In genomic region chr5:159133041-159133741, GRCh38 we compare ENCODE assay signal across 1 cellular context.
TF ChIP-seq lines count a peak whose summit lies in the region.

No MANE protein-coding gene starts in this region.

TF ChIP-seq in HEK293, 187 proteins besides CTCF, POLR2A, EP300 and RAD21 (continued from another document):
- TF ChIP-seq, protein P1, sequence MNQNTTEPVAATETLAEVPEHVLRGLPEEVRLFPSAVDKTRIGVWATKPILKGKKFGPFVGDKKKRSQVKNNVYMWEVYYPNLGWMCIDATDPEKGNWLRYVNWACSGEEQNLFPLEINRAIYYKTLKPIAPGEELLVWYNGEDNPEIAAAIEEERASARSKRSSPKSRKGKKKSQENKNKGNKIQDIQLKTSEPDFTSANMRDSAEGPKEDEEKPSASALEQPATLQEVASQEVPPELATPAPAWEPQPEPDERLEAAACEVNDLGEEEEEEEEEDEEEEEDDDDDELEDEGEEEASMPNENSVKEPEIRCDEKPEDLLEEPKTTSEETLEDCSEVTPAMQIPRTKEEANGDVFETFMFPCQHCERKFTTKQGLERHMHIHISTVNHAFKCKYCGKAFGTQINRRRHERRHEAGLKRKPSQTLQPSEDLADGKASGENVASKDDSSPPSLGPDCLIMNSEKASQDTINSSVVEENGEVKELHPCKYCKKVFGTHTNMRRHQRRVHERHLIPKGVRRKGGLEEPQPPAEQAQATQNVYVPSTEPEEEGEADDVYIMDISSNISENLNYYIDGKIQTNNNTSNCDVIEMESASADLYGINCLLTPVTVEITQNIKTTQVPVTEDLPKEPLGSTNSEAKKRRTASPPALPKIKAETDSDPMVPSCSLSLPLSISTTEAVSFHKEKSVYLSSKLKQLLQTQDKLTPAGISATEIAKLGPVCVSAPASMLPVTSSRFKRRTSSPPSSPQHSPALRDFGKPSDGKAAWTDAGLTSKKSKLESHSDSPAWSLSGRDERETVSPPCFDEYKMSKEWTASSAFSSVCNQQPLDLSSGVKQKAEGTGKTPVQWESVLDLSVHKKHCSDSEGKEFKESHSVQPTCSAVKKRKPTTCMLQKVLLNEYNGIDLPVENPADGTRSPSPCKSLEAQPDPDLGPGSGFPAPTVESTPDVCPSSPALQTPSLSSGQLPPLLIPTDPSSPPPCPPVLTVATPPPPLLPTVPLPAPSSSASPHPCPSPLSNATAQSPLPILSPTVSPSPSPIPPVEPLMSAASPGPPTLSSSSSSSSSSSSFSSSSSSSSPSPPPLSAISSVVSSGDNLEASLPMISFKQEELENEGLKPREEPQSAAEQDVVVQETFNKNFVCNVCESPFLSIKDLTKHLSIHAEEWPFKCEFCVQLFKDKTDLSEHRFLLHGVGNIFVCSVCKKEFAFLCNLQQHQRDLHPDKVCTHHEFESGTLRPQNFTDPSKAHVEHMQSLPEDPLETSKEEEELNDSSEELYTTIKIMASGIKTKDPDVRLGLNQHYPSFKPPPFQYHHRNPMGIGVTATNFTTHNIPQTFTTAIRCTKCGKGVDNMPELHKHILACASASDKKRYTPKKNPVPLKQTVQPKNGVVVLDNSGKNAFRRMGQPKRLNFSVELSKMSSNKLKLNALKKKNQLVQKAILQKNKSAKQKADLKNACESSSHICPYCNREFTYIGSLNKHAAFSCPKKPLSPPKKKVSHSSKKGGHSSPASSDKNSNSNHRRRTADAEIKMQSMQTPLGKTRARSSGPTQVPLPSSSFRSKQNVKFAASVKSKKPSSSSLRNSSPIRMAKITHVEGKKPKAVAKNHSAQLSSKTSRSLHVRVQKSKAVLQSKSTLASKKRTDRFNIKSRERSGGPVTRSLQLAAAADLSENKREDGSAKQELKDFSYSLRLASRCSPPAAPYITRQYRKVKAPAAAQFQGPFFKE (tag by site-specific recombination; IDR thresholded peaks at IDR 0.05; ENCODE audit: borderline replicate concordance), result no peak
- TF ChIP-seq ZNF146 (tag by site-specific recombination; IDR thresholded peaks at IDR 0.05), result no peak
- TF ChIP-seq ZNF785 (tag by site-specific recombination; IDR thresholded peaks at IDR 0.05), result no peak
- TF ChIP-seq ZNF501 (tag by site-specific recombination; IDR thresholded peaks at IDR 0.05), result no peak
- TF ChIP-seq MEIS1 (CRISPR knock-in tag; IDR thresholded peaks at IDR 0.05; ENCODE audit: borderline replicate concordance), result no peak
- no peak for TF ChIP-seq ZNF391 (tag by site-specific recombination; IDR thresholded peaks at IDR 0.05; ENCODE audit: borderline replicate concordance, low read depth)
- TF ChIP-seq ZSCAN23 (tag by site-specific recombination; IDR thresholded peaks at IDR 0.05), result no peak
- TF ChIP-seq ZNF335 (tag by site-specific recombination; conservative IDR thresholded peaks at IDR 0.05), result peak; percentile 39; the same call in 1 of the 2 replicates
- TF ChIP-seq ZNF132 (tag by site-specific recombination; IDR thresholded peaks at IDR 0.05; ENCODE audit: borderline replicate concordance), result no peak
- TF ChIP-seq ZNF239 (tag by site-specific recombination; IDR thresholded peaks at IDR 0.05), result no peak
- no peak for TF ChIP-seq GFI1B (tag by site-specific recombination; IDR thresholded peaks at IDR 0.05)
- no peak for TF ChIP-seq BCL11A (tag by site-specific recombination; IDR thresholded peaks at IDR 0.05; ENCODE audit: low read depth)
- TF ChIP-seq ZBTB7A (tag by site-specific recombination; IDR thresholded peaks at IDR 0.05; ENCODE audit: low read depth), result no peak
- TF ChIP-seq ZNF423 (tag by site-specific recombination; IDR thresholded peaks at IDR 0.05), result no peak
- no peak for TF ChIP-seq ZNF777 (tag by site-specific recombination; IDR thresholded peaks at IDR 0.05; ENCODE audit: borderline replicate concordance)
- TF ChIP-seq, protein P2, sequence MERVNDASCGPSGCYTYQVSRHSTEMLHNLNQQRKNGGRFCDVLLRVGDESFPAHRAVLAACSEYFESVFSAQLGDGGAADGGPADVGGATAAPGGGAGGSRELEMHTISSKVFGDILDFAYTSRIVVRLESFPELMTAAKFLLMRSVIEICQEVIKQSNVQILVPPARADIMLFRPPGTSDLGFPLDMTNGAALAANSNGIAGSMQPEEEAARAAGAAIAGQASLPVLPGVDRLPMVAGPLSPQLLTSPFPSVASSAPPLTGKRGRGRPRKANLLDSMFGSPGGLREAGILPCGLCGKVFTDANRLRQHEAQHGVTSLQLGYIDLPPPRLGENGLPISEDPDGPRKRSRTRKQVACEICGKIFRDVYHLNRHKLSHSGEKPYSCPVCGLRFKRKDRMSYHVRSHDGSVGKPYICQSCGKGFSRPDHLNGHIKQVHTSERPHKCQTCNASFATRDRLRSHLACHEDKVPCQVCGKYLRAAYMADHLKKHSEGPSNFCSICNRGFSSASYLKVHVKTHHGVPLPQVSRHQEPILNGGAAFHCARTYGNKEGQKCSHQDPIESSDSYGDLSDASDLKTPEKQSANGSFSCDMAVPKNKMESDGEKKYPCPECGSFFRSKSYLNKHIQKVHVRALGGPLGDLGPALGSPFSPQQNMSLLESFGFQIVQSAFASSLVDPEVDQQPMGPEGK (tag by site-specific recombination; IDR thresholded peaks at IDR 0.05), result no peak
- no peak for TF ChIP-seq ZXDB (tag by site-specific recombination; IDR thresholded peaks at IDR 0.05)
- no peak for TF ChIP-seq ZNF596 (tag by site-specific recombination; IDR thresholded peaks at IDR 0.05)
- TF ChIP-seq, protein P3, sequence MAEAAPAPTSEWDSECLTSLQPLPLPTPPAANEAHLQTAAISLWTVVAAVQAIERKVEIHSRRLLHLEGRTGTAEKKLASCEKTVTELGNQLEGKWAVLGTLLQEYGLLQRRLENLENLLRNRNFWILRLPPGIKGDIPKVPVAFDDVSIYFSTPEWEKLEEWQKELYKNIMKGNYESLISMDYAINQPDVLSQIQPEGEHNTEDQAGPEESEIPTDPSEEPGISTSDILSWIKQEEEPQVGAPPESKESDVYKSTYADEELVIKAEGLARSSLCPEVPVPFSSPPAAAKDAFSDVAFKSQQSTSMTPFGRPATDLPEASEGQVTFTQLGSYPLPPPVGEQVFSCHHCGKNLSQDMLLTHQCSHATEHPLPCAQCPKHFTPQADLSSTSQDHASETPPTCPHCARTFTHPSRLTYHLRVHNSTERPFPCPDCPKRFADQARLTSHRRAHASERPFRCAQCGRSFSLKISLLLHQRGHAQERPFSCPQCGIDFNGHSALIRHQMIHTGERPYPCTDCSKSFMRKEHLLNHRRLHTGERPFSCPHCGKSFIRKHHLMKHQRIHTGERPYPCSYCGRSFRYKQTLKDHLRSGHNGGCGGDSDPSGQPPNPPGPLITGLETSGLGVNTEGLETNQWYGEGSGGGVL (tag by site-specific recombination; IDR thresholded peaks at IDR 0.05), result no peak
- TF ChIP-seq ZNF266 (tag by site-specific recombination; IDR thresholded peaks at IDR 0.05; ENCODE audit: low read depth), result no peak
- TF ChIP-seq ZNF518A (tag by site-specific recombination; conservative IDR thresholded peaks at IDR 0.05; ENCODE audit: low read depth), result peak; percentile 27; the same call in 1 of the 2 replicates
- no peak for TF ChIP-seq TCF7L2 (IDR thresholded peaks at IDR 0.05; ENCODE audit: borderline replicate concordance, low read depth, low read length)
- peak; percentile 64 for TF ChIP-seq ZNF561 (tag by site-specific recombination; IDR thresholded peaks at IDR 0.05; ENCODE audit: borderline replicate concordance)
- TF ChIP-seq, protein P4, sequence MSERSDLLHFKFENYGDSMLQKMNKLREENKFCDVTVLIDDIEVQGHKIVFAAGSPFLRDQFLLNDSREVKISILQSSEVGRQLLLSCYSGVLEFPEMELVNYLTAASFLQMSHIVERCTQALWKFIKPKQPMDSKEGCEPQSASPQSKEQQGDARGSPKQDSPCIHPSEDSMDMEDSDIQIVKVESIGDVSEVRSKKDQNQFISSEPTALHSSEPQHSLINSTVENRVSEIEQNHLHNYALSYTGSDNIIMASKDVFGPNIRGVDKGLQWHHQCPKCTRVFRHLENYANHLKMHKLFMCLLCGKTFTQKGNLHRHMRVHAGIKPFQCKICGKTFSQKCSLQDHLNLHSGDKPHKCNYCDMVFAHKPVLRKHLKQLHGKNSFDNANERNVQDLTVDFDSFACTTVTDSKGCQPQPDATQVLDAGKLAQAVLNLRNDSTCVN (tag by site-specific recombination; optimal IDR thresholded peaks at IDR 0.05), result no peak
- TF ChIP-seq ZNF2 (tag by site-specific recombination; IDR thresholded peaks at IDR 0.05), result peak; percentile 81
- TF ChIP-seq OSR2 (tag by site-specific recombination; IDR thresholded peaks at IDR 0.05), result no peak
- no peak for TF ChIP-seq ZNF350 (tag by site-specific recombination; IDR thresholded peaks at IDR 0.05)
- TF ChIP-seq, protein P5, sequence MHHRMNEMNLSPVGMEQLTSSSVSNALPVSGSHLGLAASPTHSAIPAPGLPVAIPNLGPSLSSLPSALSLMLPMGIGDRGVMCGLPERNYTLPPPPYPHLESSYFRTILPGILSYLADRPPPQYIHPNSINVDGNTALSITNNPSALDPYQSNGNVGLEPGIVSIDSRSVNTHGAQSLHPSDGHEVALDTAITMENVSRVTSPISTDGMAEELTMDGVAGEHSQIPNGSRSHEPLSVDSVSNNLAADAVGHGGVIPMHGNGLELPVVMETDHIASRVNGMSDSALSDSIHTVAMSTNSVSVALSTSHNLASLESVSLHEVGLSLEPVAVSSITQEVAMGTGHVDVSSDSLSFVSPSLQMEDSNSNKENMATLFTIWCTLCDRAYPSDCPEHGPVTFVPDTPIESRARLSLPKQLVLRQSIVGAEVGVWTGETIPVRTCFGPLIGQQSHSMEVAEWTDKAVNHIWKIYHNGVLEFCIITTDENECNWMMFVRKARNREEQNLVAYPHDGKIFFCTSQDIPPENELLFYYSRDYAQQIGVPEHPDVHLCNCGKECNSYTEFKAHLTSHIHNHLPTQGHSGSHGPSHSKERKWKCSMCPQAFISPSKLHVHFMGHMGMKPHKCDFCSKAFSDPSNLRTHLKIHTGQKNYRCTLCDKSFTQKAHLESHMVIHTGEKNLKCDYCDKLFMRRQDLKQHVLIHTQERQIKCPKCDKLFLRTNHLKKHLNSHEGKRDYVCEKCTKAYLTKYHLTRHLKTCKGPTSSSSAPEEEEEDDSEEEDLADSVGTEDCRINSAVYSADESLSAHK (tag by site-specific recombination; IDR thresholded peaks at IDR 0.05), result no peak
